In genomic region chr13:100443278-100443997, GRCh38 we compare ENCODE assay signal across 21 cellular contexts.
DNase-seq lines count a peak whose midpoint lies in the region; ATAC-seq and TF ChIP-seq lines count a peak whose summit lies in the region.
"Had no signal": no experiment of that assay in that cellular context is flagged by ENCODE, and none has a peak within 500 bp of the region (broad histone marks: within the 10 kb centered on the region; RNA-seq: fewer than 3 reads in every experiment).

No MANE protein-coding gene starts in this region.

- H2AK5ac ChIP-seq in mesenchymal stem cell (ENCODE audit: low read length, severe bottlenecking), result no peak overlapping the region

- TF ChIP-seq RAD21 in SK-N-SH (IDR thresholded peaks at IDR 0.05; ENCODE audit: low read length), result no peak

- POLR2A ChIA-PET in SK-N-SH (lab: Yijun Ruan, JAX), result interaction anchor here (0.6 kb wide), 1 partner anchor 58 kb away, joined by 3 read pairs; no protein-coding TSS in a partner anchor

- H3K4me1 Mint-ChIP-seq in Calu3 (ENCODE audit: low read depth, unreplicated experiment) (peaks cover 19% of the 10 kb centered on the region), HFFc6 (ENCODE audit: low read depth) (peaks cover 54% of the 10 kb centered on the region)

- CTCF ChIA-PET in Calu3 (lab: Charles Lee) (interaction anchor here (0.7 kb wide), 2 partner anchors 13 to 1955 kb away, joined by 3 read pairs; no protein-coding TSS in a partner anchor), SK-N-SH (lab: Yijun Ruan, JAX) (interaction anchor here (0.6 kb wide), 1 partner anchor 10 kb away, joined by 3 read pairs; no protein-coding TSS in a partner anchor)

- H3K4me1 ChIP-seq in SK-N-SH (ENCODE audit: control insufficient read depth in 1 of 2, insufficient read depth in 2 of 2, low read depth in 1 of 2, low read length in 1 of 2) (peaks cover 0 to 20% of the 10 kb centered on the region in 2 experiments; a peak in 1 of 4 replicates), mesenchymal stem cell (ENCODE audit: control insufficient read depth, insufficient read depth, low read depth, low read length) (peaks cover 6% of the 10 kb centered on the region)

- intact Hi-C loops in Calu3 (cut with micrococcal nuclease; ENCODE audit: unreplicated experiment) (loop anchor here (2.0 to 10.0 kb wide), 2 partner anchors 49 to 71 kb away; no protein-coding TSS in a partner anchor), left colon (cut with DNase I, micrococcal nuclease) (no loop called here)

- peak overlapping the region; percentile 52 for H3K4me3 Mint-ChIP-seq in Calu3 (ENCODE audit: low read depth, unreplicated experiment)
- no peak overlapping the region for H3K4me3 Mint-ChIP-seq in HFFc6
- H3K4me3 Mint-ChIP-seq: activated naive CD4-positive, alpha-beta T cell treated with anti-CD3 and anti-CD28 coated beads for 36 hours; mesothelial cell of epicardium; natural killer cell had no signal

- no peak overlapping the region for H3K4ac ChIP-seq in mesenchymal stem cell (ENCODE audit: low read depth in 1 of 2, low read length in 2 of 2)

- H3K4me2 ChIP-seq in SK-N-SH (no peak overlapping the region), mesenchymal stem cell (ENCODE audit: low read length, poor library complexity, severe bottlenecking) (no peak overlapping the region)

- H2BK15ac ChIP-seq in mesenchymal stem cell (ENCODE audit: low read depth, poor library complexity, severe bottlenecking), result no peak overlapping the region

- H3K27me3 ChIP-seq in SK-N-SH (ENCODE audit: insufficient read depth) (no peaks in the 10 kb centered on the region), mesenchymal stem cell (ENCODE audit: control insufficient read depth in 1 of 2, insufficient read depth in 1 of 2, low read length in 2 of 2) (no peaks in the 10 kb centered on the region)

- no peak overlapping the region for H4K91ac ChIP-seq in mesenchymal stem cell (ENCODE audit: low read length)

- H3K36me3 ChIP-seq in SK-N-SH (replicated peaks in 1 of 2; ENCODE audit: control insufficient read depth in 1 of 2, insufficient read depth in 2 of 2, low read length in 1 of 2), result peaks cover 0 to 7% of the 10 kb centered on the region in 2 experiments
- H3K36me3 ChIP-seq in mesenchymal stem cell (ENCODE audit: control insufficient read depth in 1 of 2, insufficient read depth in 2 of 2, low read depth in 1 of 2, low read length in 2 of 2), result peaks cover 3 to 5% of the 10 kb centered on the region in 2 experiments
- H3K36me3 ChIP-seq: HAP-1 had no signal

- H4K20me1 ChIP-seq in SK-N-SH (ENCODE audit: insufficient read depth), result no peaks in the 10 kb centered on the region

- no peak overlapping the region for H3K18ac ChIP-seq in mesenchymal stem cell (ENCODE audit: low read depth in 1 of 2, low read length in 2 of 2)

- H3K9ac ChIP-seq in SK-N-SH (no peak overlapping the region), mesenchymal stem cell (ENCODE audit: low read length) (no peak overlapping the region)

- TF ChIP-seq EP300 in SK-N-SH (IDR thresholded peaks at IDR 0.05; ENCODE audit: borderline replicate concordance in 1 of 2, low read depth in 1 of 2, low read length in 1 of 2), result no peak

- H3K14ac ChIP-seq in mesenchymal stem cell (ENCODE audit: low read length in 2 of 2), result no peak overlapping the region

- H3F3A ChIP-seq in SK-N-SH (replicated peaks; ENCODE audit: insufficient read depth), result peaks cover 21% of the 10 kb centered on the region

- H3K9me3 Mint-ChIP-seq in Calu3 (ENCODE audit: low read depth, unreplicated experiment) (no peaks in the 10 kb centered on the region), HFFc6 (no peaks in the 10 kb centered on the region)
- H3K9me3 Mint-ChIP-seq: activated naive CD4-positive, alpha-beta T cell treated with anti-CD3 and anti-CD28 coated beads for 36 hours; mesothelial cell of epicardium; natural killer cell had no signal

- H3K27me3 Mint-ChIP-seq in Calu3 (ENCODE audit: unreplicated experiment) (no peaks in the 10 kb centered on the region), HFFc6 (ENCODE audit: insufficient read depth) (no peaks in the 10 kb centered on the region)

- WGBS in SK-N-SH (ENCODE audit: low lambda C conversion rate), result 80% methylated on average over 7 of the region's 7 CpGs
- 97% methylated on average over 7 of the region's 7 CpGs for WGBS in mesenchymal stem cell

- H2BK12ac ChIP-seq in mesenchymal stem cell (ENCODE audit: low read length in 2 of 2), result no peak overlapping the region

- H2BK120ac ChIP-seq in mesenchymal stem cell (ENCODE audit: low read depth, low read length), result no peak overlapping the region

- no peaks in the 10 kb centered on the region for H3K9me3 ChIP-seq in SK-N-SH
- no peaks in the 10 kb centered on the region for H3K9me3 ChIP-seq in mesenchymal stem cell (ENCODE audit: control insufficient read depth, low read length)
- H3K9me3 ChIP-seq: HAP-1 had no signal

- no peak for TF ChIP-seq CTCF in Calu3 (IDR thresholded peaks at IDR 0.05; ENCODE audit: unreplicated experiment)
- no peak for TF ChIP-seq CTCF in HFFc6 (IDR thresholded peaks at IDR 0.05)
- TF ChIP-seq CTCF in SK-N-SH (IDR thresholded peaks at IDR 0.05), result no peak

- no peak overlapping the region for H3K23ac ChIP-seq in mesenchymal stem cell (ENCODE audit: low read length in 2 of 2)

- no peak for ATAC-seq in left colon
- no peak for ATAC-seq in HG03439 (IDR thresholded peaks at IDR 0.05; ENCODE audit: unreplicated experiment)
- ATAC-seq: natural killer cell, sciatic nerve had no signal

- H3K36me3 Mint-ChIP-seq in Calu3 (ENCODE audit: insufficient read depth, unreplicated experiment) (no peaks in the 10 kb centered on the region), HFFc6 (ENCODE audit: low read depth) (peaks cover 20% of the 10 kb centered on the region)
- H3K36me3 Mint-ChIP-seq: natural killer cell had no signal

- no TSS peak for BruUV-seq in Calu3 (replicated peaks; lab: Mats Ljungman, UMichigan)

- H3K27ac Mint-ChIP-seq in Calu3 (ENCODE audit: unreplicated experiment) (no peak overlapping the region), HFFc6 (peak overlapping the region; percentile 86)
- H3K27ac Mint-ChIP-seq: activated naive CD4-positive, alpha-beta T cell treated with anti-CD3 and anti-CD28 coated beads for 36 hours; mesothelial cell of epicardium had no signal

- no peak for DNase-seq in Calu3
- no peak for DNase-seq in HFFc6
- peak; percentile 10 for DNase-seq in SK-N-SH
- no peak for DNase-seq in mesenchymal stem cell
- DNase-seq in left colon, result no peak
- DNase-seq in ecto neural progenitor cell (ENCODE audit: low spot score), result no peak
- DNase-seq in NCI-H446 (lab: John Stamatoyannopoulos, UW), result no peak
- DNase-seq: activated CD4-positive, CD25-positive, alpha-beta regulatory T cell treated with anti-CD3 and anti-CD28 coated beads, Interleukin-2, amount 50 U/mL, for 72 hours; activated naive CD4-positive, alpha-beta T cell treated with anti-CD3 and anti-CD28 coated beads for 36 hours; activated T-cell treated with anti-CD3 and anti-CD28 coated beads, Interleukin-2, amount 50 U/mL, for 48 hours; C1 segment of cervical spinal cord; central memory CD4-positive, alpha-beta T cell; natural killer cell; NCI-H1048; NCI-H524 treated with DMSO at 0.1 percent for 48 hours; substantia nigra had no signal

- H3K79me1 ChIP-seq in mesenchymal stem cell (replicated peaks; ENCODE audit: low read length, poor library complexity, severe bottlenecking), result peaks cover 12% of the 10 kb centered on the region

- no peak overlapping the region for H4K8ac ChIP-seq in mesenchymal stem cell (ENCODE audit: low read length)

- H3K9me2 ChIP-seq in SK-N-SH, result no peaks in the 10 kb centered on the region

- H3K4me3 ChIP-seq in SK-N-SH (ENCODE audit: low read depth in 2 of 2, low read length in 1 of 2) (no peak overlapping the region), mesenchymal stem cell (ENCODE audit: insufficient read depth in 1 of 2, low read depth in 1 of 2, low read length in 2 of 2) (no peak overlapping the region)
- H3K4me3 ChIP-seq: HAP-1 had no signal

- H2BK5ac ChIP-seq in mesenchymal stem cell (ENCODE audit: low read depth, low read length, poor library complexity, severe bottlenecking), result no peak overlapping the region

- peak overlapping the region in 1 of 2 experiments; percentile 8; a peak in 1 of 4 replicates for H3K27ac ChIP-seq in SK-N-SH (ENCODE audit: low read depth in 2 of 2, low read length in 1 of 2)
- peak overlapping the region; percentile 5 for H3K27ac ChIP-seq in mesenchymal stem cell (ENCODE audit: low read length, poor library complexity, severe bottlenecking)
- H3K27ac ChIP-seq: epithelial cell of prostate had no signal

- no peaks in the 10 kb centered on the region for H3K79me2 ChIP-seq in SK-N-SH (ENCODE audit: insufficient read depth)

- no peak overlapping the region for H2AFZ ChIP-seq in SK-N-SH (ENCODE audit: low read depth)
- no peak overlapping the region for H2AFZ ChIP-seq in mesenchymal stem cell (ENCODE audit: low read depth, low read length)

TF ChIP-seq in SK-N-SH, 30 proteins besides CTCF, POLR2A, EP300 and RAD21:
- TF ChIP-seq MAX (IDR thresholded peaks at IDR 0.05; ENCODE audit: low read depth) (no peak), USF1 (IDR thresholded peaks at IDR 0.05; ENCODE audit: borderline replicate concordance, low read depth) (no peak), RCOR1 (IDR thresholded peaks at IDR 0.05; ENCODE audit: low read length) (no peak), USF2 (IDR thresholded peaks at IDR 0.05; ENCODE audit: borderline replicate concordance, low read depth, low read length) (no peak), RXRA (IDR thresholded peaks at IDR 0.05; ENCODE audit: borderline replicate concordance, low read depth) (no peak), GABPA (IDR thresholded peaks at IDR 0.05; ENCODE audit: low read depth) (no peak), MEF2A (IDR thresholded peaks at IDR 0.05; ENCODE audit: borderline replicate concordance, low read depth) (no peak), ELF1 (IDR thresholded peaks at IDR 0.05) (no peak)
